1 cellular context compared by ENCODE assay signal in genomic region chr4:184415071-184415470, GRCh38.
TF ChIP-seq lines count a peak whose summit lies in the region.

No MANE protein-coding gene starts in this region.

TF ChIP-seq in GM23338, 12 proteins besides CTCF, POLR2A, EP300 and RAD21 (continued from another document):
- TF ChIP-seq, protein P1, sequence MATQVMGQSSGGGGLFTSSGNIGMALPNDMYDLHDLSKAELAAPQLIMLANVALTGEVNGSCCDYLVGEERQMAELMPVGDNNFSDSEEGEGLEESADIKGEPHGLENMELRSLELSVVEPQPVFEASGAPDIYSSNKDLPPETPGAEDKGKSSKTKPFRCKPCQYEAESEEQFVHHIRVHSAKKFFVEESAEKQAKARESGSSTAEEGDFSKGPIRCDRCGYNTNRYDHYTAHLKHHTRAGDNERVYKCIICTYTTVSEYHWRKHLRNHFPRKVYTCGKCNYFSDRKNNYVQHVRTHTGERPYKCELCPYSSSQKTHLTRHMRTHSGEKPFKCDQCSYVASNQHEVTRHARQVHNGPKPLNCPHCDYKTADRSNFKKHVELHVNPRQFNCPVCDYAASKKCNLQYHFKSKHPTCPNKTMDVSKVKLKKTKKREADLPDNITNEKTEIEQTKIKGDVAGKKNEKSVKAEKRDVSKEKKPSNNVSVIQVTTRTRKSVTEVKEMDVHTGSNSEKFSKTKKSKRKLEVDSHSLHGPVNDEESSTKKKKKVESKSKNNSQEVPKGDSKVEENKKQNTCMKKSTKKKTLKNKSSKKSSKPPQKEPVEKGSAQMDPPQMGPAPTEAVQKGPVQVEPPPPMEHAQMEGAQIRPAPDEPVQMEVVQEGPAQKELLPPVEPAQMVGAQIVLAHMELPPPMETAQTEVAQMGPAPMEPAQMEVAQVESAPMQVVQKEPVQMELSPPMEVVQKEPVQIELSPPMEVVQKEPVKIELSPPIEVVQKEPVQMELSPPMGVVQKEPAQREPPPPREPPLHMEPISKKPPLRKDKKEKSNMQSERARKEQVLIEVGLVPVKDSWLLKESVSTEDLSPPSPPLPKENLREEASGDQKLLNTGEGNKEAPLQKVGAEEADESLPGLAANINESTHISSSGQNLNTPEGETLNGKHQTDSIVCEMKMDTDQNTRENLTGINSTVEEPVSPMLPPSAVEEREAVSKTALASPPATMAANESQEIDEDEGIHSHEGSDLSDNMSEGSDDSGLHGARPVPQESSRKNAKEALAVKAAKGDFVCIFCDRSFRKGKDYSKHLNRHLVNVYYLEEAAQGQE (IDR thresholded peaks at IDR 0.05; ENCODE audit: unreplicated experiment): no peak
- no peak for TF ChIP-seq POLR2AphosphoS5 (IDR thresholded peaks at IDR 0.05; ENCODE audit: low read depth)
- no peak for TF ChIP-seq EZH2 (IDR thresholded peaks at IDR 0.05; ENCODE audit: low read depth, unreplicated experiment)
- TF ChIP-seq ETS1 (IDR thresholded peaks at IDR 0.05): no peak
- no peak for TF ChIP-seq EZH2phosphoT487 (IDR thresholded peaks at IDR 0.05; ENCODE audit: unreplicated experiment)
- no peak for TF ChIP-seq CREB1 (CRISPR knock-in tag; IDR thresholded peaks at IDR 0.05; ENCODE audit: low read depth)
- no peak for TF ChIP-seq STAT1 (IDR thresholded peaks at IDR 0.05; ENCODE audit: unreplicated experiment)
- TF ChIP-seq JUNB (IDR thresholded peaks at IDR 0.05; ENCODE audit: unreplicated experiment): no peak
